15 cellular contexts compared by ENCODE assay signal in genomic region chr18:62651276-62652031, GRCh38.
DNase-seq lines count a peak whose midpoint lies in the region; ATAC-seq, FAIRE-seq and TF ChIP-seq lines count a peak whose summit lies in the region.
"Had no signal": no experiment of that assay in that cellular context is flagged by ENCODE, and none has a peak within 500 bp of the region (broad histone marks: within the 10 kb centered on the region; RNA-seq: fewer than 3 reads in every experiment).

No MANE protein-coding gene starts in this region.

- H3K4me3 ChIP-seq in dorsolateral prefrontal cortex: peak overlapping the region in 52 of 59 donors; percentile 2 to 54 (median 26)
- H3K4me3 ChIP-seq: lung, upper lobe of right lung had no signal

- H3K27ac ChIP-seq in dorsolateral prefrontal cortex: peak overlapping the region in 4 of 59 donors; percentile 4 to 43 (median 23)
- H3K27ac ChIP-seq: upper lobe of right lung, WERI-Rb-1 had no signal

- TF ChIP-seq POLR2A in GM12892 (IDR thresholded peaks at IDR 0.05; ENCODE audit: low read depth, low read length): no peak

- DNase-seq in GM12892 (ENCODE audit: insufficient read length) (no peak), dorsolateral prefrontal cortex (no peak), NCI-H1105 (lab: John Stamatoyannopoulos, UW) (no peak), SW480 (ENCODE audit: low spot score) (no peak), RKO (ENCODE audit: low spot score) (no peak)
- DNase-seq: activated effector memory CD4-positive, alpha-beta T cell treated with Interleukin-2 at 50 U/mL for 16 hours; Calu3; NCI-H1417 treated with DMSO at 0.1 percent for 48 hours; upper lobe of right lung; WERI-Rb-1 had no signal

- TF ChIP-seq CTCF in dorsolateral prefrontal cortex (IDR thresholded peaks at IDR 0.05 in 54 of 56, conservative IDR thresholded peaks at IDR 0.05 in 2 of 56; ENCODE audit: low read depth in 1 of 56, partially characterized antibody in 56 of 56): no peak

- intact Hi-C loops in dorsolateral prefrontal cortex (cut with DNase I): no loop called here

- ATAC-seq in GM21360 (IDR thresholded peaks at IDR 0.05; ENCODE audit: unreplicated experiment) (peak; percentile 42), HG03159 (IDR thresholded peaks at IDR 0.05; ENCODE audit: unreplicated experiment) (peak; percentile 43), HG03469 (IDR thresholded peaks at IDR 0.05; ENCODE audit: unreplicated experiment) (no peak)
- ATAC-seq: upper lobe of right lung had no signal

- H3K27me3 ChIP-seq in dorsolateral prefrontal cortex: no peaks in the 10 kb centered on the region
- H3K27me3 ChIP-seq: upper lobe of right lung had no signal

- peak; percentile 74 for FAIRE-seq in GM12892 (lab: Jason Lieb, UNC)
- FAIRE-seq: colon had no signal
